ENCODE assay signal across 8 cellular contexts in the genomic region with DNA sequence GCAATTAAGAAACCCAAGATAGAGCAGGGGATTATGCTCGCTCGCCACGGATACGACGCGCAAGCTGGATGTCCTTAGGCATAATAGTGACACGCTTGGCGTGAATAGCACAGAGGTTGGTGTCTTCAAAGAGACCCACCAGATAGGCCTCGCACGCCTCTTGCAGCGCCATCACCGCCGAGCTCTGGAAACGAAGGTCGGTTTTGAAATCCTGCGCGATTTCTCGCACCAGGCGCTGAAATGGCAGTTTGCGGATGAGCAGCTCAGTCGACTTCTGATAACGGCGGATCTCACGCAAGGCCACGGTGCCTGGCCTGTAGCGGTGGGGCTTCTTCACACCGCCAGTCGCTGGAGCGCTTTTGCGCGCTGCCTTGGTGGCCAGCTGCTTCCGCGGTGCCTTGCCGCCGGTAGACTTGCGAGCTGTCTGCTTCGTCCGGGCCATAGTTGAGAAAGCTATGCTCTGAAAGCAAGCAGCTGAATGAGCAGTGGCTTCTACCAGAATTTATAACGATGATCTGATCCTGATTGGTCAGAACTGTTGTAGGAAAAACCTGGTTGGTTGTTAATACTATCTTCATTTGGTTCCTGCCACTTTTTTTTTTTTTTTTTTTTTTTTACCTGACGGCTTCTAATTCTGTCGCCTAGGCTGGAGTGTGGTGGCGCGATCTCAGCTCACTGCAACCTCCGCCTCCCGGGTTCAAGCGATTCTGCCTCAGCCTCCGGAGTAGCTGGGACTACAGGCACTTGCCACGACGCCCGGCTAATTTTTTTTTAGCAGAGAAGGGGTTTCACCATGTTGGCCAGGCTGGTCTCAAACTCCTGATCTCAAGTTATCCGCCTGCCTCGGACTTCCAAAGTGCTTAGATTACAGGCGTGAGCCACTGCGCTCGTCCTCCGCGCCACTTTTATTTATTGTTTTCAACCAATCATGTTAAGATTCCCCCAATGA. TPM values are rescaled to one million over a fixed set of nuclear protein-coding genes. Genes with fewer than 3 reads are reported as not detected.
A peak's percentile ranks its signal among the peaks of the same experiment; 100 is the strongest.
DNase-seq lines count a peak whose midpoint lies in the region; ATAC-seq and TF ChIP-seq lines count a peak whose summit lies in the region.

No MANE protein-coding gene starts in this region.

- H3K9ac ChIP-seq in rectal smooth muscle tissue (ENCODE audit: low read length) = peak overlapping the region; percentile 45

- peak; percentile 50 to 56 for ATAC-seq in CD4-positive, CD25-positive, alpha-beta regulatory T cell (ENCODE audit: low read depth in 2 of 2)
- ATAC-seq in GM19328 (IDR thresholded peaks at IDR 0.05; ENCODE audit: unreplicated experiment) (peak; percentile 48), HG03378 (IDR thresholded peaks at IDR 0.05; ENCODE audit: unreplicated experiment) (peak; percentile 51), omental fat pad (ENCODE audit: low FRiP score) (no peak)

- H3K27ac Mint-ChIP-seq in CD4-positive, CD25-positive, alpha-beta regulatory T cell = peak overlapping the region in 2 of 3 donors; percentile 72 to 94

- H3K36me3 Mint-ChIP-seq in CD4-positive, CD25-positive, alpha-beta regulatory T cell = no peaks in the 10 kb centered on the region

- TF ChIP-seq CTCF in omental fat pad (IDR thresholded peaks at IDR 0.05) = no peak

- peak overlapping the region in 1 of 4 donors; percentile 93 for H3K4me3 Mint-ChIP-seq in CD4-positive, CD25-positive, alpha-beta regulatory T cell

- no peaks in the 10 kb centered on the region for H3K27me3 ChIP-seq in CD4-positive, CD25-positive, alpha-beta regulatory T cell (ENCODE audit: control insufficient read depth, insufficient read depth, low read length)
- H3K27me3 ChIP-seq in rectal smooth muscle tissue (ENCODE audit: control insufficient read depth, insufficient read depth, low read length) = peaks cover 13% of the 10 kb centered on the region

- peaks cover 37% of the 10 kb centered on the region for H3K4me1 ChIP-seq in CD4-positive, CD25-positive, alpha-beta regulatory T cell (ENCODE audit: control insufficient read depth, insufficient read depth, low read length, poor library complexity, severe bottlenecking)
- peaks cover 2% of the 10 kb centered on the region for H3K4me1 ChIP-seq in rectal smooth muscle tissue (ENCODE audit: control insufficient read depth, insufficient read depth, low read length)

- peaks cover 0 to 4% (median 0%) of the 10 kb centered on the region in 7 donors for H3K9me3 Mint-ChIP-seq in CD4-positive, CD25-positive, alpha-beta regulatory T cell

- peaks cover 4 to 40% (median 19%) of the 10 kb centered on the region in 4 donors for H3K4me1 Mint-ChIP-seq in CD4-positive, CD25-positive, alpha-beta regulatory T cell

- DNase-seq in CD4-positive, CD25-positive, alpha-beta regulatory T cell = peak; percentile 71 to 96 (median 89)
- peak; percentile 98 for DNase-seq in RPMI7951 (ENCODE audit: low read depth)
- peak in 3 of 4 experiments; percentile 21 to 52 (median 47) for DNase-seq in activated naive CD4-positive, alpha-beta T cell (lab: John Stamatoyannopoulos, UW)
- peak; percentile 83 for DNase-seq in glomerular endothelial cell (ENCODE audit: extremely low read depth, low read depth, low spot score)
- no peak for DNase-seq in omental fat pad (ENCODE audit: low spot score)

- peak overlapping the region; percentile 72 for H3K27ac ChIP-seq in CD4-positive, CD25-positive, alpha-beta regulatory T cell (ENCODE audit: insufficient read depth, low read length, poor library complexity, severe bottlenecking)
- no peak overlapping the region for H3K27ac ChIP-seq in rectal smooth muscle tissue (ENCODE audit: low read depth, low read length)

- H3K27me3 Mint-ChIP-seq in CD4-positive, CD25-positive, alpha-beta regulatory T cell = peaks cover 13% of the 10 kb centered on the region

- no peaks in the 10 kb centered on the region for H3K9me3 ChIP-seq in CD4-positive, CD25-positive, alpha-beta regulatory T cell (ENCODE audit: control insufficient read depth in 2 of 2, low read length in 2 of 2)

- no peaks in the 10 kb centered on the region for H3K36me3 ChIP-seq in CD4-positive, CD25-positive, alpha-beta regulatory T cell (ENCODE audit: control insufficient read depth, insufficient read depth, low read length)
- H3K36me3 ChIP-seq in rectal smooth muscle tissue (ENCODE audit: control insufficient read depth, insufficient read depth, low read length) = no peaks in the 10 kb centered on the region

- H3K4me3 ChIP-seq in CD4-positive, CD25-positive, alpha-beta regulatory T cell (ENCODE audit: low read depth, low read length) = peak overlapping the region; percentile 73
- peak overlapping the region; percentile 73 for H3K4me3 ChIP-seq in rectal smooth muscle tissue (ENCODE audit: low read length)

RNA-seq across cellular contexts. Expression of gene OR2B2, which starts 21.6 kb away (rescaled TPM):
- not detected for total RNA-seq in CD4-positive, CD25-positive, alpha-beta regulatory T cell
- polyA plus RNA-seq in CD4-positive, CD25-positive, alpha-beta regulatory T cell = not detected
- not detected in 2 replicates for total RNA-seq in RPMI7951 (2014; rRNA removed; shearing (Covaris generic))
- not detected in 2 replicates for total RNA-seq in glomerular endothelial cell
- not detected for total RNA-seq in omental fat pad
